ENCODE assay signal across 8 cellular contexts in genomic region chr21:42593007-42593814, GRCh38.
A peak's percentile ranks its signal among the peaks of the same experiment; 100 is the strongest.
DNase-seq lines count a peak whose midpoint lies in the region; ATAC-seq and TF ChIP-seq lines count a peak whose summit lies in the region.

No MANE protein-coding gene starts in this region.

- H3K4me3 ChIP-seq in CD4-positive, alpha-beta memory T cell (ENCODE audit: low read length in 2 of 2) = no peak overlapping the region
- peak overlapping the region; percentile 51; the same call in 1 of the 2 replicates for H3K4me3 ChIP-seq in PC-3 (ENCODE audit: low read length)
- H3K4me3 ChIP-seq in foreskin fibroblast (ENCODE audit: low read depth in 1 of 2, low read length in 2 of 2) = no peak overlapping the region
- H3K4me3 ChIP-seq in suprapubic skin = peak overlapping the region; percentile 13

- H3K4me1 ChIP-seq in CD4-positive, alpha-beta memory T cell (ENCODE audit: insufficient read depth, low read length) = peaks cover 14% of the 10 kb centered on the region
- H3K4me1 ChIP-seq in PC-3 (ENCODE audit: insufficient read depth, low read length) (peaks cover 4% of the 10 kb centered on the region; the same call in 1 of the 2 replicates), suprapubic skin (peaks cover 7% of the 10 kb centered on the region)

- H3K9me3 Mint-ChIP-seq in CD4-positive, alpha-beta memory T cell = peaks cover 0 to 7% (median 0%) of the 10 kb centered on the region in 8 donors
- H3K9me3 Mint-ChIP-seq in activated T-helper 1 cell treated with anti-CD3 and anti-CD28 coated beads, Interleukin-12 subunit alpha, Interleukin-12 subunit beta, Interleukin-2, Interleukin-4 antibody, amounts not matched to agents 30 ng/mL and 10 ng/mL and 1 ng/mL, durations not matched to agents 14 hours and 24 hours and 36 hours = no peaks in the 10 kb centered on the region

- no peaks in the 10 kb centered on the region for H3K9me3 ChIP-seq in CD4-positive, alpha-beta memory T cell (ENCODE audit: control insufficient read depth in 1 of 2, low read length in 2 of 2)
- H3K9me3 ChIP-seq in PC-3 (ENCODE audit: low read length) (no peaks in the 10 kb centered on the region), suprapubic skin (no peaks in the 10 kb centered on the region)

- H3K36me3 Mint-ChIP-seq in CD4-positive, alpha-beta memory T cell = no peaks in the 10 kb centered on the region
- no peaks in the 10 kb centered on the region for H3K36me3 Mint-ChIP-seq in activated T-helper 1 cell treated with anti-CD3 and anti-CD28 coated beads, Interleukin-12 subunit alpha, Interleukin-12 subunit beta, Interleukin-2, Interleukin-4 antibody, amounts not matched to agents 30 ng/mL and 10 ng/mL and 1 ng/mL, durations not matched to agents 14 hours and 24 hours and 36 hours (ENCODE audit: low read depth)

- H3K27me3 ChIP-seq in CD4-positive, alpha-beta memory T cell (ENCODE audit: insufficient read depth, low read length) = no peaks in the 10 kb centered on the region
- H3K27me3 ChIP-seq in PC-3 (ENCODE audit: low read length) = peaks cover 11% of the 10 kb centered on the region; the same call in 1 of the 2 replicates
- peaks cover 29% of the 10 kb centered on the region for H3K27me3 ChIP-seq in suprapubic skin

- no peaks in the 10 kb centered on the region for H3F3A ChIP-seq in PC-3 (ENCODE audit: low read length, unreplicated experiment)

- H3K4me3 Mint-ChIP-seq in CD4-positive, alpha-beta memory T cell = no peak overlapping the region
- no peak overlapping the region for H3K4me3 Mint-ChIP-seq in activated T-helper 1 cell treated with anti-CD3 and anti-CD28 coated beads, Interleukin-12 subunit alpha, Interleukin-12 subunit beta, Interleukin-2, Interleukin-4 antibody, amounts not matched to agents 30 ng/mL and 10 ng/mL and 1 ng/mL, durations not matched to agents 14 hours and 24 hours and 36 hours

- no peaks in the 10 kb centered on the region for H3K36me3 ChIP-seq in CD4-positive, alpha-beta memory T cell (ENCODE audit: insufficient read depth, low read length)
- H3K36me3 ChIP-seq in PC-3 (ENCODE audit: low read depth, low read length) = no peaks in the 10 kb centered on the region
- H3K36me3 ChIP-seq in suprapubic skin = no peaks in the 10 kb centered on the region

- DNase-seq in CD4-positive, alpha-beta memory T cell = peak; percentile 52 to 68 (median 66)
- peak; percentile 96 for DNase-seq in HuH-7 (ENCODE audit: low spot score)
- peak; percentile 77 for DNase-seq in PC-3
- DNase-seq in activated T-helper 1 cell treated with anti-CD3 and anti-CD28 coated beads, Interleukin-12 subunit alpha, Interleukin-12 subunit beta, Interleukin-2, Interleukin-4 antibody, amounts not matched to agents 30 ng/mL and 10 ng/mL and 1 ng/mL, durations not matched to agents 14 hours and 24 hours and 36 hours (ENCODE audit: low spot score) = peak; percentile 50
- DNase-seq in foreskin fibroblast = peak; percentile 24 to 73
- peak; percentile 61 for DNase-seq in occipital lobe (lab: John Stamatoyannopoulos, UW)
- DNase-seq in suprapubic skin (ENCODE audit: low spot score in 2 of 2) = peak in 1 of 2 donors; percentile 86

- POLR2A ChIA-PET in CD4-positive, alpha-beta memory T cell (lab: Charles Lee; ENCODE audit: partially characterized antibody) = interaction anchor here (1.0 kb wide), 1 partner anchor 238 kb away, joined by 4 read pairs; no protein-coding TSS in a partner anchor
- POLR2A ChIA-PET in PC-3 (lab: Charles Lee; ENCODE audit: unreplicated experiment) = interaction anchor here (0.6 kb wide), 1 partner anchor 190 kb away, joined by 3 read pairs; no protein-coding TSS in a partner anchor

- H3K4me2 ChIP-seq in PC-3 (ENCODE audit: low read length) = peak overlapping the region; percentile 82

- H3K27ac ChIP-seq in CD4-positive, alpha-beta memory T cell (ENCODE audit: low read depth, low read length) = no peak overlapping the region
- H3K27ac ChIP-seq in PC-3 (ENCODE audit: low read length) (no peak overlapping the region), suprapubic skin (no peak overlapping the region)

- peak overlapping the region in 1 of 7 donors; percentile 57 for H3K27ac Mint-ChIP-seq in CD4-positive, alpha-beta memory T cell
- no peak overlapping the region for H3K27ac Mint-ChIP-seq in activated T-helper 1 cell treated with anti-CD3 and anti-CD28 coated beads, Interleukin-12 subunit alpha, Interleukin-12 subunit beta, Interleukin-2, Interleukin-4 antibody, amounts not matched to agents 30 ng/mL and 10 ng/mL and 1 ng/mL, durations not matched to agents 14 hours and 24 hours and 36 hours

- H4K20me1 ChIP-seq in PC-3 (ENCODE audit: low read length) = no peaks in the 10 kb centered on the region

- TF ChIP-seq CTCF in PC-3 (conservative IDR thresholded peaks at IDR 0.05; ENCODE audit: low read depth, low read length) = peak; percentile 79
- peak; percentile 60 for TF ChIP-seq CTCF in foreskin fibroblast (IDR thresholded peaks at IDR 0.05; ENCODE audit: low read depth, low read length)
- TF ChIP-seq CTCF in suprapubic skin (IDR thresholded peaks at IDR 0.05) = peak; percentile 27 to 71

- peaks cover 0 to 9% (median 6%) of the 10 kb centered on the region in 4 donors for H3K4me1 Mint-ChIP-seq in CD4-positive, alpha-beta memory T cell
- H3K4me1 Mint-ChIP-seq in activated T-helper 1 cell treated with anti-CD3 and anti-CD28 coated beads, Interleukin-12 subunit alpha, Interleukin-12 subunit beta, Interleukin-2, Interleukin-4 antibody, amounts not matched to agents 30 ng/mL and 10 ng/mL and 1 ng/mL, durations not matched to agents 14 hours and 24 hours and 36 hours (ENCODE audit: low read depth) = peaks cover 6% of the 10 kb centered on the region

- TF ChIP-seq POLR2A in suprapubic skin (IDR thresholded peaks at IDR 0.05) = no peak

- no peak for TF ChIP-seq EP300 in suprapubic skin (IDR thresholded peaks at IDR 0.05)

- peaks cover 0 to 2% of the 10 kb centered on the region in 2 donors for H3K27me3 Mint-ChIP-seq in CD4-positive, alpha-beta memory T cell
- H3K27me3 Mint-ChIP-seq in activated T-helper 1 cell treated with anti-CD3 and anti-CD28 coated beads, Interleukin-12 subunit alpha, Interleukin-12 subunit beta, Interleukin-2, Interleukin-4 antibody, amounts not matched to agents 30 ng/mL and 10 ng/mL and 1 ng/mL, durations not matched to agents 14 hours and 24 hours and 36 hours (ENCODE audit: insufficient read depth) = no peaks in the 10 kb centered on the region

- ATAC-seq in PC-3 (peak; percentile 99), HG03139 (IDR thresholded peaks at IDR 0.05; ENCODE audit: unreplicated experiment) (no peak)

- 35% methylated on average over 15 of the region's 33 CpGs for WGBS in suprapubic skin

- no peaks in the 10 kb centered on the region for H3K9me2 ChIP-seq in PC-3 (replicated peaks; ENCODE audit: low read length)

- H2AFZ ChIP-seq in PC-3 (ENCODE audit: low read length) = peak overlapping the region; percentile 82

- no peak overlapping the region for H3K9ac ChIP-seq in PC-3 (ENCODE audit: low read length)

- intact Hi-C loops in CD4-positive, alpha-beta memory T cell (cut with micrococcal nuclease) = loop anchor here (5.0 kb wide), 2 partner anchors 89 to 239 kb away; no protein-coding TSS in a partner anchor
- intact Hi-C loops in PC-3 (cut with micrococcal nuclease) = loop anchor here (2.0 to 5.0 kb wide), 3 partner anchors 129 to 240 kb away; no protein-coding TSS in a partner anchor
- intact Hi-C loops in activated T-helper 1 cell treated with anti-CD3 and anti-CD28 coated beads, Interleukin-12 subunit alpha, Interleukin-12 subunit beta, Interleukin-2, Interleukin-4 antibody, amounts not matched to agents 30 ng/mL and 10 ng/mL and 1 ng/mL, durations not matched to agents 14 hours and 24 hours and 36 hours (cut with micrococcal nuclease) = loop anchor here (1.0 to 2.0 kb wide), 3 partner anchors 22 to 240 kb away; no protein-coding TSS in a partner anchor

- no peaks in the 10 kb centered on the region for H3K79me2 ChIP-seq in PC-3 (ENCODE audit: low read length)

- CTCF ChIA-PET in CD4-positive, alpha-beta memory T cell (lab: Charles Lee; ENCODE audit: partially characterized antibody) = interaction anchor here (0.7 to 5.1 kb wide), 15 partner anchors 10 to 242 kb away, joined by 3 to 76 read pairs (median 4); partner anchors contain the start of gene PDE9A
- CTCF ChIA-PET in PC-3 (lab: Charles Lee) = interaction anchor here (0.5 to 0.9 kb wide), 4 partner anchors 229 to 362 kb away, joined by 3 to 4 read pairs (median 3); no protein-coding TSS in a partner anchor

- no TSS peak for BruUV-seq in PC-3 (replicated peaks; lab: Mats Ljungman, UMichigan)

Comparison
In these comparisons a context has a peak if more than half of its experiments do, and no peak if none do; other contexts are left out.
1. H3K4me3 ChIP-seq: peak in PC-3 (single experiment) and suprapubic skin (single experiment); none in CD4-positive, alpha-beta memory T cell (0 of 2) and foreskin fibroblast (0 of 2).
2. Peak in every context shown above with its lines, with median percentiles within 50 percentile points of each other: CTCF ChIP-seq.